In genomic region chrX:53269536-53270107, GRCh38 we compare ENCODE assay signal across 30 cellular contexts. TPM values are rescaled to one million over a fixed set of nuclear protein-coding genes. Genes with fewer than 3 reads are reported as not detected.
"Had no signal": no experiment of that assay in that cellular context is flagged by ENCODE, and none has a peak within 500 bp of the region (broad histone marks: within the 10 kb centered on the region; RNA-seq: fewer than 3 reads in every experiment).

No MANE protein-coding gene starts in this region.

- H3K4me3 ChIP-seq: adrenal gland, body of pancreas, colonic mucosa, esophagus squamous epithelium, gastroesophageal sphincter, heart right ventricle had no signal

- H3K4me1 ChIP-seq: adrenal gland, body of pancreas, colonic mucosa, gastroesophageal sphincter had no signal

- ATAC-seq: activated CD4-positive, alpha-beta T cell treated with anti-CD3 and anti-CD28 coated beads for 36 hours; activated CD8-positive, alpha-beta memory T cell treated with anti-CD3 and anti-CD28 coated beads, Interleukin-2, amount 10 ng/mL, durations not matched to agents 7 days and 5 days; activated CD8-positive, alpha-beta T cell treated with anti-CD3 and anti-CD28 coated beads, Interleukin-2, amount 10 ng/mL, durations not matched to agents 7 days and 5 days; activated naive CD8-positive, alpha-beta T cell treated with anti-CD3 and anti-CD28 coated beads, Interleukin-2, amount 50 U/mL, for 24 hours; body of pancreas; gastroesophageal sphincter; heart right ventricle; T-helper 17 cell had no signal

- H3K9me3 ChIP-seq: adrenal gland, body of pancreas, colonic mucosa, esophagus squamous epithelium, gastroesophageal sphincter, heart right ventricle had no signal

- H3K36me3 ChIP-seq: adrenal gland, colonic mucosa, esophagus squamous epithelium, gastroesophageal sphincter, heart right ventricle, WERI-Rb-1 had no signal

- H3K27me3 ChIP-seq: adrenal gland, body of pancreas, colonic mucosa, gastroesophageal sphincter had no signal

- DNase-seq: activated CD4-positive, alpha-beta memory T cell treated with anti-CD3 and anti-CD28 coated beads for 36 hours; activated CD4-positive, alpha-beta T cell treated with anti-CD3 and anti-CD28 coated beads for 36 hours; activated CD4-positive, alpha-beta T cell treated with anti-CD3 and anti-CD28 coated beads, Interleukin-2, amount 10 ng/mL, durations not matched to agents 24 days and 14 days; activated CD4-positive, CD25-positive, alpha-beta regulatory T cell; activated CD4-positive, CD25-positive, alpha-beta regulatory T cell treated with anti-CD3 and anti-CD28 coated beads, Interleukin-2, amount 50 U/mL, for 72 hours; activated CD8-positive, alpha-beta memory T cell treated with anti-CD3 and anti-CD28 coated beads, Interleukin-2, amount 10 ng/mL, durations not matched to agents 7 days and 5 days; activated CD8-positive, alpha-beta memory T cell treated with anti-CD3 and anti-CD28 coated beads, Interleukin-2, amount 50 U/mL, for 4 hours; activated CD8-positive, alpha-beta T cell treated with anti-CD3 and anti-CD28 coated beads, Interleukin-2, amount 10 ng/mL, durations not matched to agents 7 days and 5 days; activated effector memory CD4-positive, alpha-beta T cell treated with anti-CD3 and anti-CD28 coated beads, Interleukin-2, amount 50 U/mL, for 16 hours; activated naive CD4-positive, alpha-beta T cell treated with anti-CD3 and anti-CD28 coated beads for 36 hours; activated naive CD8-positive, alpha-beta T cell treated with anti-CD3 and anti-CD28 coated beads for 36 hours; activated naive CD8-positive, alpha-beta T cell treated with anti-CD3 and anti-CD28 coated beads, Interleukin-2, amount 50 U/mL, for 24 hours; activated T-cell treated with anti-CD3 and anti-CD28 coated beads, Interleukin-2, amount 50 U/mL, for 1 hour; activated T-cell treated with anti-CD3 and anti-CD28 coated beads, Interleukin-2, amount 50 U/mL, for 48 hours; amygdala; aorta; body of pancreas; central memory CD4-positive, alpha-beta T cell; cerebellar nuclear complex; colonic mucosa; effector CD8-positive, alpha-beta T cell; esophagus squamous epithelium; foreskin melanocyte; heart right ventricle; T-helper 17 cell; T1000; WERI-Rb-1 had no signal

- H3K27ac ChIP-seq: adrenal gland, body of pancreas, colonic mucosa, epithelial cell of prostate, esophagus squamous epithelium, gastroesophageal sphincter, heart right ventricle, WERI-Rb-1 had no signal

RNA-seq across cellular contexts. Expression of gene IQSEC2, which starts 11.8 kb away (rescaled TPM):
- total RNA-seq: activated CD8-positive, alpha-beta T cell treated with anti-CD3 and anti-CD28 coated beads, Interleukin-2, amount 10 ng/mL, durations not matched to agents 7 days and 5 days had no signal
